Comparison of ENCODE assay signal across 18 cellular contexts in the genomic region with DNA sequence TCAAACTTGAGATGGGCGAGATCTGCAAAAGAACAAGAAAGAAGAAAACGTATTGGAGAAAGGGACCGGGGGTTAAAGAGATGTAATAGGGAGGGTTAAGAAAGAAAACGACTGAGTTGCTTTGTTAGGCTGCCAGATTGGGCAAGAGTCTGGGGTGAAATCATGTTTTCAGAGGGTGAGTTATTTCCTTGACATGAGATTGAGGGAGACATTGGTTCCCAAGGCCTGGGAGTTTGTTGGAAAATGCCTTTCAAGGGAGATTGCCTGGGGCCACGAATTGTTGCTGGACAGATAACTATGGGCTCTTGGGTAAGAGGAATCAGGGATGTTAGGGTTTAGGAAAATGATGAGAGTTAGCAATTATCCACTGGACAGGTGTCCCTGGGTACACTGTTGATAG. TPM values are rescaled to one million over a fixed set of nuclear protein-coding genes. Genes with fewer than 3 reads are reported as not detected.
A peak's percentile ranks its signal among the peaks of the same experiment; 100 is the strongest.
DNase-seq lines count a peak whose midpoint lies in the region; ATAC-seq, FAIRE-seq and TF ChIP-seq lines count a peak whose summit lies in the region.
"Had no signal": no experiment of that assay in that cellular context is flagged by ENCODE, and none has a peak within 500 bp of the region (broad histone marks: within the 10 kb centered on the region; RNA-seq: fewer than 3 reads in every experiment).

No MANE protein-coding gene starts in this region.

- no peak for ATAC-seq in A549
- ATAC-seq: CD8-positive, alpha-beta T cell; GM12878; left colon had no signal

- peaks cover 13% of the 10 kb centered on the region; the same call in 1 of the 2 replicates for H3K27me3 ChIP-seq in HUES64 (ENCODE audit: insufficient read depth, low read length)
- H3K27me3 ChIP-seq in endodermal cell (ENCODE audit: control insufficient read depth, insufficient read depth, low read length, poor library complexity, severe bottlenecking) = peaks cover 53% of the 10 kb centered on the region
- H3K27me3 ChIP-seq in A673 (replicated peaks; ENCODE audit: insufficient read depth, low read depth, low read length, poor library complexity) = peaks cover 100% of the 10 kb centered on the region

- H3K4me2 ChIP-seq in A549 = peak overlapping the region; percentile 99; the same call in 1 of the 3 replicates

- H3K27me3 Mint-ChIP-seq in endodermal cell (ENCODE audit: insufficient read depth) = peaks cover 69% of the 10 kb centered on the region
- peaks cover 88% of the 10 kb centered on the region for H3K27me3 Mint-ChIP-seq in mesothelial cell of epicardium (ENCODE audit: low read depth)

- TF ChIP-seq CTCF in A549 (IDR thresholded peaks at IDR 0.05) (no peak), endodermal cell (conservative IDR thresholded peaks at IDR 0.05) (no peak), mesothelial cell of epicardium (IDR thresholded peaks at IDR 0.05; ENCODE audit: unreplicated experiment) (no peak), A673 (conservative IDR thresholded peaks at IDR 0.05; ENCODE audit: low read depth, low read length) (no peak)

- TF ChIP-seq POLR2A in A549 (IDR thresholded peaks at IDR 0.05; ENCODE audit: low read length) = no peak

- H3K36me3 Mint-ChIP-seq in endodermal cell (ENCODE audit: low read depth) (no peaks in the 10 kb centered on the region), mesothelial cell of epicardium (no peaks in the 10 kb centered on the region)
- H3K36me3 Mint-ChIP-seq: CD8-positive, alpha-beta T cell had no signal

- no peak for TF ChIP-seq EP300 in A549 (IDR thresholded peaks at IDR 0.05)

- DNase-seq in A549 (ENCODE audit: low read depth in 1 of 2, low spot score in 1 of 2) (no peak), endodermal cell (no peak), mesothelial cell of epicardium (ENCODE audit: low spot score in 2 of 2, unreplicated experiment in 2 of 2) (no peak), GM19238 (ENCODE audit: insufficient read length, low spot score) (no peak), KG1 (lab: John Stamatoyannopoulos, UW) (no peak), A673 (ENCODE audit: low spot score) (no peak)
- DNase-seq in activated CD4-positive, alpha-beta T cell treated with anti-CD3 and anti-CD28 coated beads, Interleukin-2, amount 50 U/mL, for 1 hour = no peak
- DNase-seq: activated CD4-positive, alpha-beta T cell treated with anti-CD3 and anti-CD28 coated beads, Interleukin-2, amount 10 ng/mL, durations not matched to agents 24 days and 14 days; activated naive CD4-positive, alpha-beta T cell treated with Interleukin-2 at 50 U/mL for 16 hours; CD8-positive, alpha-beta T cell; NCI-H1436 treated with DMSO at 0.1 percent for 48 hours; NK-92 treated with Interleukin-12 subunit alpha and Interleukin-12 subunit beta, amount 100 ng/mL, for 24 hours; SHP77 treated with DMSO at 0.1 percent for 48 hours; transverse colon had no signal

- H3K9me3 ChIP-seq in A549 (no peaks in the 10 kb centered on the region), HUES64 (ENCODE audit: insufficient read depth, low read depth, low read length) (no peaks in the 10 kb centered on the region), endodermal cell (ENCODE audit: control insufficient read depth, low read length) (no peaks in the 10 kb centered on the region), A673 (ENCODE audit: low read depth, low read length, poor library complexity, severe bottlenecking) (no peaks in the 10 kb centered on the region)
- H3K9me3 ChIP-seq: transverse colon had no signal

- H3K9me3 Mint-ChIP-seq in endodermal cell (no peaks in the 10 kb centered on the region), mesothelial cell of epicardium (no peaks in the 10 kb centered on the region)
- H3K9me3 Mint-ChIP-seq: activated CD4-positive, alpha-beta T cell treated with anti-CD3 and anti-CD28 coated beads, Interleukin-2, amount 10 ng/mL, durations not matched to agents 24 days and 14 days; CD8-positive, alpha-beta T cell had no signal

- FAIRE-seq in A549 (lab: Jason Lieb, UNC) = no peak
- FAIRE-seq: GM12878 had no signal

- H3K4me1 Mint-ChIP-seq in endodermal cell (peaks cover 7% of the 10 kb centered on the region), mesothelial cell of epicardium (peaks cover 10% of the 10 kb centered on the region)

- intact Hi-C loops in A673 (cut with micrococcal nuclease; ENCODE audit: unreplicated experiment) = no loop called here

- H3K27ac Mint-ChIP-seq in endodermal cell (no peak overlapping the region), mesothelial cell of epicardium (no peak overlapping the region)
- H3K27ac Mint-ChIP-seq: activated CD4-positive, alpha-beta T cell treated with anti-CD3 and anti-CD28 coated beads, Interleukin-2, amount 10 ng/mL, durations not matched to agents 24 days and 14 days; CD8-positive, alpha-beta T cell had no signal

- H3K4me1 ChIP-seq in A549 (peaks cover 13% of the 10 kb centered on the region; the same call in 2 of the 3 replicates), HUES64 (ENCODE audit: insufficient read depth, low read length) (no peaks in the 10 kb centered on the region), endodermal cell (ENCODE audit: control insufficient read depth, insufficient read depth, low read length) (no peaks in the 10 kb centered on the region), A673 (ENCODE audit: insufficient read depth, low read length, poor library complexity, severe bottlenecking) (no peaks in the 10 kb centered on the region)

- H3K4me3 Mint-ChIP-seq in endodermal cell = peak overlapping the region; percentile 62
- H3K4me3 Mint-ChIP-seq in mesothelial cell of epicardium = peak overlapping the region; percentile 43
- H3K4me3 Mint-ChIP-seq: activated CD4-positive, alpha-beta T cell treated with anti-CD3 and anti-CD28 coated beads, Interleukin-2, amount 10 ng/mL, durations not matched to agents 24 days and 14 days; CD8-positive, alpha-beta T cell had no signal

- H3K36me3 ChIP-seq in HUES64 (ENCODE audit: insufficient read depth, low read length) = no peaks in the 10 kb centered on the region
- H3K36me3 ChIP-seq in endodermal cell (ENCODE audit: control insufficient read depth, insufficient read depth, low read length) = no peaks in the 10 kb centered on the region
- H3K36me3 ChIP-seq in A673 (ENCODE audit: insufficient read depth, low read length, poor library complexity, severe bottlenecking) = no peaks in the 10 kb centered on the region
- H3K36me3 ChIP-seq: transverse colon had no signal

- no peak for TF ChIP-seq RAD21 in A549 (conservative IDR thresholded peaks at IDR 0.05 in 1 of 2, IDR thresholded peaks at IDR 0.05 in 1 of 2)

- H3K27ac ChIP-seq in A549 (no peak overlapping the region), HUES64 (ENCODE audit: low read depth, low read length) (no peak overlapping the region), endodermal cell (ENCODE audit: low read depth, low read length) (no peak overlapping the region), A673 (ENCODE audit: low read depth, low read length, poor library complexity, severe bottlenecking) (no peak overlapping the region)

- CTCF ChIA-PET in A549 (lab: Yijun Ruan, JAX) = interaction anchor here (1.0 to 1.2 kb wide), 2 partner anchors 10 to 27 kb away, joined by 5 read pairs; no protein-coding TSS in a partner anchor
- CTCF ChIA-PET in A673 (lab: Charles Lee) = no interaction called here

- H3K9ac ChIP-seq in HUES64 (ENCODE audit: low read depth, low read length) (no peak overlapping the region), endodermal cell (ENCODE audit: extremely low read depth, low read length, poor library complexity, severe bottlenecking) (no peak overlapping the region)

- POLR2A ChIA-PET in A549 (lab: Yijun Ruan, JAX) (no interaction called here), A673 (lab: Charles Lee; ENCODE audit: low non-redundant PET) (no interaction called here)

- H3K4me3 ChIP-seq in A549 = no peak overlapping the region
- H3K4me3 ChIP-seq in HUES64 (ENCODE audit: low read length) = peak overlapping the region; percentile 95
- H3K4me3 ChIP-seq in endodermal cell (ENCODE audit: low read length) = peak overlapping the region; percentile 87
- H3K4me3 ChIP-seq in A673 (ENCODE audit: low read depth, low read length, poor library complexity, severe bottlenecking) = no peak overlapping the region
- H3K4me3 ChIP-seq: GM12878 had no signal

- 17% methylated on average over 5 of the region's 5 CpGs for WGBS in A549 (ENCODE audit: missing lambda C conversion rate)
- 71% methylated on average over 5 of the region's 5 CpGs for WGBS in HUES64
- 82 to 85% methylated on average over 4 to 5 of the region's 5 CpGs for WGBS in endodermal cell (ENCODE audit: insufficient coverage in 1 of 2, insufficient read length in 1 of 2), 2 experiments

- BruUV-seq in A673 (replicated peaks; lab: Mats Ljungman, UMichigan) = no TSS peak

TF ChIP-seq in A549, 52 proteins besides CTCF, POLR2A, EP300 and RAD21 (continues in another document):
- no peak for TF ChIP-seq NPAS2 (CRISPR knock-in tag; IDR thresholded peaks at IDR 0.05; ENCODE audit: borderline replicate concordance)
- TF ChIP-seq CEBPB (IDR thresholded peaks at IDR 0.05) = no peak
- no peak for TF ChIP-seq MAFK (IDR thresholded peaks at IDR 0.05; ENCODE audit: partially characterized antibody)
- TF ChIP-seq CHD2 (IDR thresholded peaks at IDR 0.05; ENCODE audit: low read length, partially characterized antibody) = no peak
- TF ChIP-seq EHMT2 (IDR thresholded peaks at IDR 0.05; ENCODE audit: low read depth) = no peak
- TF ChIP-seq JUN (IDR thresholded peaks at IDR 0.05) = no peak

RNA-seq across cellular contexts. Expression of a gene that starts 0.8 kb away (rescaled TPM):
- polyA plus RNA-seq in A549 (2011; rRNA removed) = 0.13 and 0.16 TPM in 2 replicates
- polyA plus RNA-seq in A549 (2012; cell fraction: cytosol; rRNA removed) = 0.08 TPM in 2 replicates
- polyA plus RNA-seq in A549 (2012; cell fraction: nucleus; rRNA removed) = 0.06 and 0.08 TPM in 2 replicates
- 0.05 to 0.10 TPM (median 0.10 TPM) in 3 replicates for polyA plus RNA-seq in A549 (2017; fragmentation: RNase III; extraction: RNeasy Plus Mini Kit Qiagen cat#74134 plus additional on column Dnase treatment)
- 0.05 TPM in 1 of 2 replicates, not detected in the other for polyA minus RNA-seq in A549 (2011; rRNA and poly(A)+ RNA removed)
- 5.2 TPM for polyA plus RNA-seq in HUES64 (2013, experiment 1 of 2)
- 6.8 TPM for polyA plus RNA-seq in HUES64 (2013, experiment 2 of 2)
- 1 to 10 TPM; 2.4 to 4.0 TPM for total RNA-seq in endodermal cell
- 19.1 TPM for polyA plus RNA-seq in endodermal cell (2013, experiment 1 of 2)
- 14.9 TPM for polyA plus RNA-seq in endodermal cell (2013, experiment 2 of 2)
- total RNA-seq in mesothelial cell of epicardium = 2.9 to 3.2 TPM (median 3.1 TPM) in 3 replicates
- total RNA-seq in A673 (2021) = not detected in 2 replicates
- total RNA-seq: activated CD4-positive, alpha-beta T cell treated with anti-CD3 and anti-CD28 coated beads, Interleukin-2, amount 10 ng/mL, durations not matched to agents 24 days and 14 days; CD8-positive, alpha-beta T cell; GM12878 had no signal

RNA-seq across cellular contexts. Expression of a gene that starts 34.0 kb away (rescaled TPM):
- polyA plus RNA-seq in A549 (2011; rRNA removed) (not detected in 2 replicates), A549 (2017; fragmentation: RNase III; extraction: RNeasy Plus Mini Kit Qiagen cat#74134 plus additional on column Dnase treatment) (not detected in 3 replicates)
- polyA plus RNA-seq in A549 (2012; cell fraction: cytosol; rRNA removed) = not detected in 2 replicates
- 0.04 TPM in 1 of 2 replicates, not detected in the other for polyA plus RNA-seq in A549 (2012; cell fraction: nucleus; rRNA removed)
- polyA minus RNA-seq in A549 (2011; rRNA and poly(A)+ RNA removed) = not detected in 2 replicates
- polyA plus RNA-seq in HUES64 (2013, experiment 1 of 2) = 0.40 TPM
- 0.32 TPM for polyA plus RNA-seq in HUES64 (2013, experiment 2 of 2)
- total RNA-seq in endodermal cell (not detected), mesothelial cell of epicardium (0.34 to 0.53 TPM (median 0.38 TPM) in 3 replicates), A673 (2021) (not detected in 2 replicates)
- polyA plus RNA-seq in endodermal cell (2013, experiment 1 of 2) = 1.6 TPM
- polyA plus RNA-seq in endodermal cell (2013, experiment 2 of 2) = 1.3 TPM
- total RNA-seq: activated CD4-positive, alpha-beta T cell treated with anti-CD3 and anti-CD28 coated beads, Interleukin-2, amount 10 ng/mL, durations not matched to agents 24 days and 14 days; CD8-positive, alpha-beta T cell; LHCN-M2 had no signal

Comparison
In these comparisons a context has a peak if more than half of its experiments do, and no peak if none do; other contexts are left out.
1. H3K4me3 ChIP-seq: peak in HUES64 (single experiment) and endodermal cell (single experiment); none in A549 (single experiment) and A673 (single experiment).